Comparison of ENCODE assay signal across 9 cellular contexts in the genomic region with DNA sequence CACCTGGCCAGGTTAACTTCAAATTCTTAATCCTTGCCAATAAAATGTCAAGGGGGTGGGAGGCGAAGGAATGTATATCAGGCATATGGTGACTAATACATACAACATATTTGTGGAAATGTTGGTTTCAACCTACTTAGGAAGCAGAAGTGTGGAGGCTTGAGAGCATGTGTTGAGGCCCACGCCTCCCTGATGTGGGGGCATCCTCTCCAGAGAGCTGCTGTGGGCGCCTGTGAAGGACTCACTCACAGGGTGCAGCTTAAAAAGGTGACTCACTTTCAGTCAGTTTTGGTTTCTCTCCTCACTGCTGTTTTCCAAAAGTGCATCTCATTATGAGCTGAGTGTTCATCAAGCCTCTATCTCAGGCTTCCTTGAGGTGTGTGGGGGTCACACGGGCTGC. TPM values are rescaled to one million over a fixed set of nuclear protein-coding genes. Genes with fewer than 3 reads are reported as not detected.
DNase-seq lines count a peak whose midpoint lies in the region; ATAC-seq and TF ChIP-seq lines count a peak whose summit lies in the region.
"Had no signal": no experiment of that assay in that cellular context is flagged by ENCODE, and none has a peak within 500 bp of the region (broad histone marks: within the 10 kb centered on the region; RNA-seq: fewer than 3 reads in every experiment).

No MANE protein-coding gene starts in this region.

- no peaks in the 10 kb centered on the region for H3K36me3 ChIP-seq in WERI-Rb-1

- ATAC-seq in HG03469 (IDR thresholded peaks at IDR 0.05; ENCODE audit: unreplicated experiment) = peak; percentile 88
- no peak for ATAC-seq in GM19023 (IDR thresholded peaks at IDR 0.05; ENCODE audit: unreplicated experiment)

- H3K27me3 ChIP-seq in dorsolateral prefrontal cortex (no peaks in the 10 kb centered on the region), WERI-Rb-1 (ENCODE audit: insufficient read depth, low read depth, severe bottlenecking) (no peaks in the 10 kb centered on the region)

- peaks cover 5% of the 10 kb centered on the region for H3K4me1 Mint-ChIP-seq in mesothelial cell of epicardium

- no peak overlapping the region for H3K4me3 Mint-ChIP-seq in mesothelial cell of epicardium

- peaks cover 11% of the 10 kb centered on the region for H3K36me3 Mint-ChIP-seq in mesothelial cell of epicardium

- no peak overlapping the region for H3K4me3 ChIP-seq in dorsolateral prefrontal cortex
- H3K4me3 ChIP-seq in WERI-Rb-1 (ENCODE audit: low read depth, low read length) = no peak overlapping the region

- no peak overlapping the region for H3K27ac ChIP-seq in dorsolateral prefrontal cortex
- no peak overlapping the region for H3K27ac ChIP-seq in WERI-Rb-1

- TF ChIP-seq CTCF in dorsolateral prefrontal cortex (IDR thresholded peaks at IDR 0.05 in 54 of 56, conservative IDR thresholded peaks at IDR 0.05 in 2 of 56; ENCODE audit: low read depth in 1 of 56, partially characterized antibody in 56 of 56) (no peak), WERI-Rb-1 (IDR thresholded peaks at IDR 0.05; ENCODE audit: low read depth, low read length) (no peak), mesothelial cell of epicardium (IDR thresholded peaks at IDR 0.05; ENCODE audit: unreplicated experiment) (no peak)

- no peaks in the 10 kb centered on the region for H3K9me3 Mint-ChIP-seq in mesothelial cell of epicardium

- intact Hi-C loops in dorsolateral prefrontal cortex (cut with DNase I) = no loop called here

- peak; percentile 3 for DNase-seq in stimulated activated CD4-positive, alpha-beta T cell treated with anti-CD3 and anti-CD28 coated beads, Interleukin-12 subunit alpha, Interleukin-12 subunit beta, amount 100 ng/mL, for 4 hours
- DNase-seq in stimulated activated CD4-positive, alpha-beta T cell treated with anti-CD3 and anti-CD28 coated beads, Interleukin-4, amount 100 ng/mL, for 4 hours = no peak
- peak in 7 of 10 donors; percentile 31 to 85 (median 69) for DNase-seq in dorsolateral prefrontal cortex
- no peak for DNase-seq in WERI-Rb-1
- no peak for DNase-seq in NCI-H2196 (lab: John Stamatoyannopoulos, UW; ENCODE audit: unreplicated experiment)
- DNase-seq in mesothelial cell of epicardium (ENCODE audit: low spot score in 2 of 2, unreplicated experiment in 2 of 2) = no peak
- DNase-seq: activated CD4-positive, alpha-beta T cell treated with anti-CD3 and anti-CD28 coated beads for 4 hours had no signal

- no peak overlapping the region for H3K27ac Mint-ChIP-seq in mesothelial cell of epicardium

- H3K27me3 Mint-ChIP-seq in mesothelial cell of epicardium (ENCODE audit: low read depth) = no peaks in the 10 kb centered on the region

- no peaks in the 10 kb centered on the region for H3K9me3 ChIP-seq in WERI-Rb-1 (ENCODE audit: severe bottlenecking)

RNA-seq across cellular contexts. Expression of a gene that starts 27.5 kb away (rescaled TPM):
- total RNA-seq in dorsolateral prefrontal cortex (10 to 100 TPM; 16.5 to 71.2 (median 43.8) TPM), mesothelial cell of epicardium (12.7 to 14.0 TPM (median 13.0 TPM) in 3 replicates)

Comparison
In these comparisons a context has a peak if more than half of its experiments do, and no peak if none do; other contexts are left out.
1. DNase-seq: peak in stimulated activated CD4-positive, alpha-beta T cell treated with anti-CD3 and anti-CD28 coated beads, Interleukin-12 subunit alpha, Interleukin-12 subunit beta, amount 100 ng/mL, for 4 hours (single experiment) and dorsolateral prefrontal cortex (7 of 10); none in stimulated activated CD4-positive, alpha-beta T cell treated with anti-CD3 and anti-CD28 coated beads, Interleukin-4, amount 100 ng/mL, for 4 hours (0 of 2), WERI-Rb-1 (single experiment), NCI-H2196 (single experiment) and mesothelial cell of epicardium (0 of 2).